10 cellular contexts compared by ENCODE assay signal in the genomic region with DNA sequence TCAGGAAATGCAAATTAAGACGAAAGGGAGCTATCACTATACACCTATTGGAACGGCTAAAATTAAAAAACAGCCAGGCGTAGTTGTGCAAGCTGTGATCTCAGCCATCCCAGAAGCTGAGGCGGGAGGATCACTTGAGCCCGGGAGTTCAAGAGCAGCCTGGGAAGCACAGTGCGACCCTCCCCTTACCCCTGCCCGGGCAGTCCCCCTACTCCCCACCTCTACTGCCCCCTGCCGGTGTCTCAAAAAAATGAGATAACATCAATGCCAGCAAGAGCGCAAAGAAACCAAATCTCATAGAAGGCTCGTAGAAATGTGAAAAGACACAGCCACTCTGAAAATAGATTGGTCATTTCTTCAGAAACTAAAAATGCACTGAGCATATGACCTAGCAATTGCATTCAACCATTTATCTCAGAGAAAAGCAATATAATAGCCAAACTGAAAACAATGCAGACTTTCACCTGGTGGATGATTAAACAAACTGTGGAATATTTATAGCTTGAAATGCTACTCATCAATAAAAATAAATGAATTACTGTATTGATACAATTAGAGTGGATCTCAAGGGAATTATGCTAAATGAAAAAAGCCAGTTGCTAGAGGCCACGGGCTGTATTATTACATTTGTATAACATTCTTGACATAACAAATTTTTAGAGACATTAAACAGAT. TPM values are rescaled to one million over a fixed set of nuclear protein-coding genes. Genes with fewer than 3 reads are reported as not detected.
DNase-seq lines count a peak whose midpoint lies in the region; ATAC-seq, FAIRE-seq and TF ChIP-seq lines count a peak whose summit lies in the region.
"Had no signal": no experiment of that assay in that cellular context is flagged by ENCODE, and none has a peak within 500 bp of the region (broad histone marks: within the 10 kb centered on the region; RNA-seq: fewer than 3 reads in every experiment).

No MANE protein-coding gene starts in this region.

- peaks cover 56 to 82% (median 75%) of the 10 kb centered on the region in 10 experiments for H3K4me1 ChIP-seq in BLaER1 treated with 17β-estradiol and CSF1 and Interleukin-3, amounts not matched to agents 10 nM and 100 nM
- H3K4me1 ChIP-seq in RWPE2 (ENCODE audit: insufficient read depth, poor library complexity, severe bottlenecking) (peaks cover 10% of the 10 kb centered on the region), hepatocyte (ENCODE audit: insufficient read depth) (peaks cover 12% of the 10 kb centered on the region), small intestine (ENCODE audit: control insufficient read depth in 2 of 2, insufficient read depth in 1 of 2, low read depth in 1 of 2, low read length in 1 of 2) (no peaks in the 10 kb centered on the region)

- H2AFZ ChIP-seq in hepatocyte: no peak overlapping the region

- H3K27ac ChIP-seq in BLaER1 treated with 17β-estradiol and CSF1 and Interleukin-3, amounts not matched to agents 10 nM and 100 nM: peak overlapping the region in 1 of 11 experiments; percentile 28; a peak in 1 of 22 replicates
- no peak overlapping the region for H3K27ac ChIP-seq in RWPE2 (ENCODE audit: poor library complexity, severe bottlenecking)
- H3K27ac ChIP-seq in hepatocyte: no peak overlapping the region
- no peak overlapping the region for H3K27ac ChIP-seq in small intestine (ENCODE audit: low read depth in 1 of 2, low read length in 1 of 2)

- WGBS in hepatocyte (ENCODE audit: low lambda C conversion rate, missing lambda C conversion rate): 16% methylated on average over 11 of the region's 11 CpGs
- 8 to 13% (median 9%) methylated on average over 11 of the region's 11 CpGs for WGBS in small intestine, 3 donors

- no peak overlapping the region for H3K9ac ChIP-seq in BLaER1 treated with 17β-estradiol and CSF1 and Interleukin-3, amounts not matched to agents 10 nM and 100 nM

- no peaks in the 10 kb centered on the region for H3K79me2 ChIP-seq in hepatocyte

- in situ Hi-C loops in GM13976 (cut with MboI; ENCODE audit: low sequenced_read_pairs, unreplicated experiment): no loop called here

- no peaks in the 10 kb centered on the region for H3K36me3 ChIP-seq in BLaER1 treated with 17β-estradiol and CSF1 and Interleukin-3, amounts not matched to agents 10 nM and 100 nM
- H3K36me3 ChIP-seq in RWPE2 (ENCODE audit: low read depth) (no peaks in the 10 kb centered on the region), hepatocyte (replicated peaks; ENCODE audit: insufficient read depth, low read depth) (no peaks in the 10 kb centered on the region), small intestine (ENCODE audit: control insufficient read depth in 2 of 2, insufficient read depth in 2 of 2, low read length in 2 of 2) (no peaks in the 10 kb centered on the region)

- no peaks in the 10 kb centered on the region for H3K9me2 ChIP-seq in hepatocyte (replicated peaks; ENCODE audit: insufficient read depth)

- peaks cover 0 to 5% (median 0%) of the 10 kb centered on the region in 11 experiments; a peak in 1 of 22 replicates for H3K9me3 ChIP-seq in BLaER1 treated with 17β-estradiol and CSF1 and Interleukin-3, amounts not matched to agents 10 nM and 100 nM (replicated peaks in 1 of 11)
- H3K9me3 ChIP-seq in RWPE2 (ENCODE audit: severe bottlenecking) (no peaks in the 10 kb centered on the region), hepatocyte (ENCODE audit: low read depth) (no peaks in the 10 kb centered on the region), small intestine (ENCODE audit: control insufficient read depth, low read depth) (no peaks in the 10 kb centered on the region)

- TF ChIP-seq CTCF in GM13976 (IDR thresholded peaks at IDR 0.05; ENCODE audit: borderline replicate concordance, control extremely low read depth, extremely low read depth, insufficient read depth, missing control alignments) (peak; percentile 40), RWPE2 (IDR thresholded peaks at IDR 0.05; ENCODE audit: poor library complexity, severe bottlenecking) (peak; percentile 76), hepatocyte (IDR thresholded peaks at IDR 0.05; ENCODE audit: poor library complexity) (peak; percentile 44)

- no peak for DNase-seq in GM13976 (ENCODE audit: low spot score)
- DNase-seq in RWPE2 (ENCODE audit: low spot score): no peak
- DNase-seq in hepatocyte (ENCODE audit: low spot score): peak; percentile 43
- DNase-seq in kidney tubule cell (ENCODE audit: low spot score): no peak
- DNase-seq in small intestine: no peak
- DNase-seq in GDM1 (lab: John Stamatoyannopoulos, UW): no peak
- no peak for DNase-seq in GM12892 (ENCODE audit: insufficient read length)

- FAIRE-seq in small intestine (lab: Jason Lieb, UNC) (no peak), GM12892 (lab: Jason Lieb, UNC) (no peak)

- H3K27me3 ChIP-seq in BLaER1 treated with 17β-estradiol and CSF1 and Interleukin-3, amounts not matched to agents 10 nM and 100 nM: peaks cover 0 to 20% (median 5%) of the 10 kb centered on the region in 11 experiments; a peak in 10 of 22 replicates
- H3K27me3 ChIP-seq in RWPE2 (ENCODE audit: insufficient read depth, poor library complexity, severe bottlenecking) (no peaks in the 10 kb centered on the region), hepatocyte (peaks cover 47% of the 10 kb centered on the region), small intestine (ENCODE audit: control insufficient read depth in 2 of 2, insufficient read depth in 2 of 2, low read length in 2 of 2) (peaks cover 7 to 18% of the 10 kb centered on the region in 2 donors)

- no peak for TF ChIP-seq POLR2A in GM12892 (IDR thresholded peaks at IDR 0.05; ENCODE audit: low read depth, low read length)

- no peaks in the 10 kb centered on the region for H4K20me1 ChIP-seq in BLaER1 treated with 17β-estradiol and CSF1 and Interleukin-3, amounts not matched to agents 10 nM and 100 nM
- H4K20me1 ChIP-seq in hepatocyte (ENCODE audit: insufficient read depth, poor library complexity, severe bottlenecking): no peaks in the 10 kb centered on the region

- H3K4me2 ChIP-seq in BLaER1 treated with 17β-estradiol and CSF1 and Interleukin-3, amounts not matched to agents 10 nM and 100 nM: peak overlapping the region; percentile 38 to 86 (median 60)
- peak overlapping the region; percentile 85 for H3K4me2 ChIP-seq in hepatocyte

- H3K4me3 ChIP-seq in BLaER1 treated with 17β-estradiol and CSF1 and Interleukin-3, amounts not matched to agents 10 nM and 100 nM: no peak overlapping the region
- H3K4me3 ChIP-seq in RWPE2 (ENCODE audit: severe bottlenecking): no peak overlapping the region
- H3K4me3 ChIP-seq in hepatocyte: no peak overlapping the region
- H3K4me3 ChIP-seq in small intestine (ENCODE audit: low read depth in 1 of 2, low read length in 2 of 2): no peak overlapping the region

- ATAC-seq in RWPE2 (ENCODE audit: low read depth): peak; percentile 10; the same call in 1 of the 3 replicates

RNA-seq across cellular contexts. Expression of gene OR2V2, which starts 20.6 kb away (rescaled TPM):
- not detected in 2 replicates for total RNA-seq in hepatocyte
- polyA plus RNA-seq in hepatocyte (not detected in 2 replicates), small intestine (not detected)
- polyA plus RNA-seq in GM12892 (2012; ENCODE audit: missing spikeins): not detected
- total RNA-seq: activated naive CD4-positive, alpha-beta T cell treated with anti-CD3 and anti-CD28 coated beads, Interleukin-2, amount 50 U/mL, for 72 hours; pulmonary artery endothelial cell had no signal

RNA-seq across cellular contexts. Expression of gene OR2V1, which starts 37.0 kb away (rescaled TPM):
- not detected in 2 replicates for total RNA-seq in hepatocyte
- polyA plus RNA-seq in hepatocyte: not detected in 2 replicates
- polyA plus RNA-seq in small intestine: not detected
- polyA plus RNA-seq in GM12892 (2012; ENCODE audit: missing spikeins): not detected
- total RNA-seq: activated naive CD4-positive, alpha-beta T cell treated with anti-CD3 and anti-CD28 coated beads, Interleukin-2, amount 50 U/mL, for 72 hours; pulmonary artery endothelial cell had no signal

RNA-seq across cellular contexts. Expression of gene TRIM7, which starts 37.0 kb away (rescaled TPM):
- total RNA-seq in hepatocyte: not detected in 2 replicates
- polyA plus RNA-seq in hepatocyte: 0.35 TPM in 1 of 2 replicates, not detected in the other
- polyA plus RNA-seq in small intestine: 1 to 10 TPM in 1 of 3 donors, under 1 TPM in 1, not detected in 1; 0.89 to 2.1 TPM
- 0.70 TPM for polyA plus RNA-seq in GM12892 (2012; ENCODE audit: missing spikeins)

RNA-seq across cellular contexts. Expression of gene TRIM41, which starts 55.1 kb away (rescaled TPM):
- 11.9 and 14.9 TPM in 2 replicates for total RNA-seq in hepatocyte
- polyA plus RNA-seq in hepatocyte (1.7 and 2.0 TPM in 2 replicates), small intestine (10 to 100 TPM; 19.2 to 25.0 (median 20.3) TPM)
- polyA plus RNA-seq in GM12892 (2012; ENCODE audit: missing spikeins): 12.2 TPM
